ENCODE assay signal across 1 cellular context in genomic region chr1:33097762-33098161, GRCh38.
TF ChIP-seq lines count a peak whose summit lies in the region.

No MANE protein-coding gene starts in this region.

TF ChIP-seq in SK-N-SH, 30 proteins besides CTCF, POLR2A, EP300 and RAD21 (continued from another document):
- TF ChIP-seq, protein P1, sequence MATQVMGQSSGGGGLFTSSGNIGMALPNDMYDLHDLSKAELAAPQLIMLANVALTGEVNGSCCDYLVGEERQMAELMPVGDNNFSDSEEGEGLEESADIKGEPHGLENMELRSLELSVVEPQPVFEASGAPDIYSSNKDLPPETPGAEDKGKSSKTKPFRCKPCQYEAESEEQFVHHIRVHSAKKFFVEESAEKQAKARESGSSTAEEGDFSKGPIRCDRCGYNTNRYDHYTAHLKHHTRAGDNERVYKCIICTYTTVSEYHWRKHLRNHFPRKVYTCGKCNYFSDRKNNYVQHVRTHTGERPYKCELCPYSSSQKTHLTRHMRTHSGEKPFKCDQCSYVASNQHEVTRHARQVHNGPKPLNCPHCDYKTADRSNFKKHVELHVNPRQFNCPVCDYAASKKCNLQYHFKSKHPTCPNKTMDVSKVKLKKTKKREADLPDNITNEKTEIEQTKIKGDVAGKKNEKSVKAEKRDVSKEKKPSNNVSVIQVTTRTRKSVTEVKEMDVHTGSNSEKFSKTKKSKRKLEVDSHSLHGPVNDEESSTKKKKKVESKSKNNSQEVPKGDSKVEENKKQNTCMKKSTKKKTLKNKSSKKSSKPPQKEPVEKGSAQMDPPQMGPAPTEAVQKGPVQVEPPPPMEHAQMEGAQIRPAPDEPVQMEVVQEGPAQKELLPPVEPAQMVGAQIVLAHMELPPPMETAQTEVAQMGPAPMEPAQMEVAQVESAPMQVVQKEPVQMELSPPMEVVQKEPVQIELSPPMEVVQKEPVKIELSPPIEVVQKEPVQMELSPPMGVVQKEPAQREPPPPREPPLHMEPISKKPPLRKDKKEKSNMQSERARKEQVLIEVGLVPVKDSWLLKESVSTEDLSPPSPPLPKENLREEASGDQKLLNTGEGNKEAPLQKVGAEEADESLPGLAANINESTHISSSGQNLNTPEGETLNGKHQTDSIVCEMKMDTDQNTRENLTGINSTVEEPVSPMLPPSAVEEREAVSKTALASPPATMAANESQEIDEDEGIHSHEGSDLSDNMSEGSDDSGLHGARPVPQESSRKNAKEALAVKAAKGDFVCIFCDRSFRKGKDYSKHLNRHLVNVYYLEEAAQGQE (IDR thresholded peaks at IDR 0.05; ENCODE audit: low read depth, low read length): no peak
- TF ChIP-seq FOSL2 (IDR thresholded peaks at IDR 0.05; ENCODE audit: borderline replicate concordance, low read depth) (no peak), USF1 (IDR thresholded peaks at IDR 0.05; ENCODE audit: borderline replicate concordance, low read depth) (no peak), MXI1 (IDR thresholded peaks at IDR 0.05; ENCODE audit: low read depth, low read length) (no peak), TAF1 (IDR thresholded peaks at IDR 0.05; ENCODE audit: borderline replicate concordance, low read depth, low read length) (no peak), EZH2phosphoT487 (IDR thresholded peaks at IDR 0.05; ENCODE audit: borderline replicate concordance, low read depth) (no peak), TEAD4 (IDR thresholded peaks at IDR 0.05; ENCODE audit: borderline replicate concordance, insufficient read depth) (no peak)
- TF ChIP-seq, protein P2, sequence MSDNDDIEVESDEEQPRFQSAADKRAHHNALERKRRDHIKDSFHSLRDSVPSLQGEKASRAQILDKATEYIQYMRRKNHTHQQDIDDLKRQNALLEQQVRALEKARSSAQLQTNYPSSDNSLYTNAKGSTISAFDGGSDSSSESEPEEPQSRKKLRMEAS (IDR thresholded peaks at IDR 0.05; ENCODE audit: low read depth): no peak
